Comparison of ENCODE assay signal across 9 cellular contexts in genomic region chr7:143391462-143392404, GRCh38. TPM values are rescaled to one million over a fixed set of nuclear protein-coding genes. Genes with fewer than 3 reads are reported as not detected.
DNase-seq lines count a peak whose midpoint lies in the region; TF ChIP-seq lines count a peak whose summit lies in the region.
"Had no signal": no experiment of that assay in that cellular context is flagged by ENCODE, and none has a peak within 500 bp of the region (broad histone marks: within the 10 kb centered on the region; RNA-seq: fewer than 3 reads in every experiment).

No MANE protein-coding gene starts in this region.

- DNase-seq in GOT3 (lab: John Stamatoyannopoulos, UW): peak; percentile 41
- DNase-seq in chondrocyte (ENCODE audit: low spot score): no peak
- peak; percentile 58 for DNase-seq in kidney tubule cell (ENCODE audit: low spot score)
- no peak for DNase-seq in MV-4-11 (lab: John Stamatoyannopoulos, UW)
- no peak for DNase-seq in retina
- no peak for DNase-seq in activated CD4-positive, alpha-beta T cell treated with anti-CD3 and anti-CD28 coated beads, Interleukin-2, amount 50 U/mL, for 4 hours
- DNase-seq in stimulated activated CD4-positive, alpha-beta T cell treated with anti-CD3 and anti-CD28 coated beads, Interleukin-12 subunit alpha, Interleukin-12 subunit beta, amount 100 ng/mL, for 4 hours: no peak
- DNase-seq: NCI-H1694 had no signal

- no peak overlapping the region for H3K4me3 Mint-ChIP-seq in chondrocyte (ENCODE audit: unreplicated experiment)

- no peaks in the 10 kb centered on the region for H3K9me3 Mint-ChIP-seq in chondrocyte (ENCODE audit: low read depth)

- no peak for TF ChIP-seq CTCF in chondrocyte (IDR thresholded peaks at IDR 0.05)

- H3K36me3 Mint-ChIP-seq in chondrocyte (ENCODE audit: low read depth): peaks cover 31% of the 10 kb centered on the region

- peaks cover 49% of the 10 kb centered on the region for H3K4me1 Mint-ChIP-seq in chondrocyte (ENCODE audit: low read depth)

- peak overlapping the region; percentile 89 for H3K27ac Mint-ChIP-seq in chondrocyte (ENCODE audit: unreplicated experiment)

- H3K4me3 ChIP-seq in skin epidermis: no peak overlapping the region

- H3K27me3 Mint-ChIP-seq in chondrocyte (ENCODE audit: low read depth): no peaks in the 10 kb centered on the region

- H3K27ac ChIP-seq in skin epidermis: peak overlapping the region in 16 of 21 experiments; percentile 16 to 85 (median 56)

RNA-seq across cellular contexts. Expression of gene ZYX, which starts 10.6 kb away (rescaled TPM):
- 241 to 386 TPM (median 384 TPM) in 3 replicates for total RNA-seq in chondrocyte

RNA-seq across cellular contexts. Expression of gene EPHA1, which starts 16.9 kb away (rescaled TPM):
- not detected in 3 replicates for total RNA-seq in chondrocyte

RNA-seq across cellular contexts. Expression of gene FAM131B, which starts 29.2 kb away (rescaled TPM):
- 3.0 to 4.0 TPM (median 3.1 TPM) in 3 replicates for total RNA-seq in chondrocyte

RNA-seq across cellular contexts. Expression of gene TAS2R60, which starts 51.5 kb away (rescaled TPM):
- not detected in 3 replicates for total RNA-seq in chondrocyte

Comparison
In these comparisons a context has a peak if more than half of its experiments do, and no peak if none do; other contexts are left out.
1. DNase-seq: peak in GOT3 (single experiment) and kidney tubule cell (single experiment); none in chondrocyte (single experiment), MV-4-11 (single experiment), retina (single experiment), activated CD4-positive, alpha-beta T cell treated with anti-CD3 and anti-CD28 coated beads, Interleukin-2, amount 50 U/mL, for 4 hours (0 of 2) and stimulated activated CD4-positive, alpha-beta T cell treated with anti-CD3 and anti-CD28 coated beads, Interleukin-12 subunit alpha, Interleukin-12 subunit beta, amount 100 ng/mL, for 4 hours (single experiment).